In the genomic region with DNA sequence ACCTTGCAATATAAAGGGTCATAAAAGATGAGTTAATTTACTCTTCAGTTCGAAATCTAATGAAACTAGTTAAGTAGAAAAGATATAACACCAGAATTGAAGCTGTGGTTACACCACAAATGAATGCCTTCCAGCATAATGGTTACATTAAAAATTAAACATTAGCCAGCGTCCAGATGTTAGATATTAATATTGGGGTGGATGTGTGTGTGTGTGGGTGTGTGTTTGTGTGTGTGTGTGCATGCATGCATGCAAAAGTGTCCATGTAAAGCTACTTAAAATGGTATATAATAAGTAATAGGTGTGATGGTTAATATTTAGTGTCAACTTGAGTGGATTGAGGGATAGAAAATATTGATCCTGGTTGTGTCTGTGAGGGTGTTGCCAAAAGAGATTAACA, we compare ENCODE assay signal across 20 cellular contexts.
DNase-seq lines count a peak whose midpoint lies in the region; ATAC-seq, FAIRE-seq and TF ChIP-seq lines count a peak whose summit lies in the region.
"Had no signal": no experiment of that assay in that cellular context is flagged by ENCODE, and none has a peak within 500 bp of the region (broad histone marks: within the 10 kb centered on the region; RNA-seq: fewer than 3 reads in every experiment).

No MANE protein-coding gene starts in this region.

- no peak overlapping the region for H2AK5ac ChIP-seq in mesenchymal stem cell (ENCODE audit: low read length, severe bottlenecking)

- no peak overlapping the region for H2BK12ac ChIP-seq in mesenchymal stem cell (ENCODE audit: low read length in 2 of 2)

- peak; percentile 15 for FAIRE-seq in K562 (lab: Jason Lieb, UNC)
- FAIRE-seq: A204.1, GM19239, H1, HepG2 had no signal

- no peak overlapping the region for H4K91ac ChIP-seq in mesenchymal stem cell (ENCODE audit: low read length)

- no peak for TF ChIP-seq POLR2A in K562 (conservative IDR thresholded peaks at IDR 0.05)

- ATAC-seq in GM18909 (IDR thresholded peaks at IDR 0.05; ENCODE audit: poor library complexity, unreplicated experiment), result peak; percentile 48
- no peak for ATAC-seq in K562
- ATAC-seq in GM18498 (IDR thresholded peaks at IDR 0.05; ENCODE audit: unreplicated experiment), result no peak
- no peak for ATAC-seq in HG03520 (IDR thresholded peaks at IDR 0.05; ENCODE audit: unreplicated experiment)
- ATAC-seq: HepG2 had no signal

- POLR2A ChIA-PET in K562 (lab: Yijun Ruan, JAX), result no interaction called here

- TF ChIP-seq CTCF in K562 (IDR thresholded peaks at IDR 0.05 in 2 of 3, conservative IDR thresholded peaks at IDR 0.05 in 1 of 3; ENCODE audit: insufficient read depth in 2 of 3, low read depth in 1 of 3, low read length in 3 of 3), result no peak

- H3K9me1 ChIP-seq in K562 (ENCODE audit: control insufficient read depth, insufficient read depth, low read length), result no peaks in the 10 kb centered on the region

- DNase-seq in K562 (ENCODE audit: extremely low read depth in 1 of 4, low spot score in 3 of 4), result no peak
- no peak for DNase-seq in mesenchymal stem cell
- DNase-seq in amygdala (lab: John Stamatoyannopoulos, UW), result no peak
- no peak for DNase-seq in NCI-H146 treated with DMSO at 0.1 percent for 48 hours (lab: John Stamatoyannopoulos, UW; ENCODE audit: unreplicated experiment)
- DNase-seq: ACHN; AML-193; Calu3; CD4-positive, alpha-beta T cell; DMS79 treated with DMSO at 0.1 percent for 48 hours; GF-D8; H9; KG1 had no signal

- no peak for TF ChIP-seq RAD21 in K562 (CRISPR knock-in tag; conservative IDR thresholded peaks at IDR 0.05 in 1 of 2, IDR thresholded peaks at IDR 0.05 in 1 of 2)

- H2BK15ac ChIP-seq in mesenchymal stem cell (ENCODE audit: low read depth, poor library complexity, severe bottlenecking), result no peak overlapping the region

- no peaks in the 10 kb centered on the region for H4K20me1 ChIP-seq in K562 (replicated peaks; ENCODE audit: control insufficient read depth, insufficient read depth, low read length)

- H3K36me3 ChIP-seq in K562 (ENCODE audit: control insufficient read depth, insufficient read depth, low read length) (no peaks in the 10 kb centered on the region), mesenchymal stem cell (ENCODE audit: control insufficient read depth in 1 of 2, insufficient read depth in 2 of 2, low read depth in 1 of 2, low read length in 2 of 2) (no peaks in the 10 kb centered on the region)

- H2BK5ac ChIP-seq in mesenchymal stem cell (ENCODE audit: low read depth, low read length, poor library complexity, severe bottlenecking), result no peak overlapping the region

- 57% methylated on average over 2 of the region's 2 CpGs for WGBS in K562 (ENCODE audit: insufficient coverage, low coverage, missing lambda C conversion rate)
- 97% methylated on average over 1 of the region's 2 CpGs for WGBS in mesenchymal stem cell

- H3K23ac ChIP-seq in mesenchymal stem cell (ENCODE audit: low read length in 2 of 2), result no peak overlapping the region

- intact Hi-C loops in K562 (cut with micrococcal nuclease), result no loop called here

- H4K8ac ChIP-seq in mesenchymal stem cell (ENCODE audit: low read length), result no peak overlapping the region

- H3K27me3 ChIP-seq in K562 (ENCODE audit: control insufficient read depth in 2 of 2, insufficient read depth in 2 of 2, low read length in 2 of 2) (no peaks in the 10 kb centered on the region), mesenchymal stem cell (ENCODE audit: control insufficient read depth in 1 of 2, insufficient read depth in 1 of 2, low read length in 2 of 2) (no peaks in the 10 kb centered on the region)

- H3K9me3 ChIP-seq in K562 (replicated peaks; ENCODE audit: control insufficient read depth, insufficient read depth, low read depth, low read length) (no peaks in the 10 kb centered on the region), mesenchymal stem cell (ENCODE audit: control insufficient read depth, low read length) (no peaks in the 10 kb centered on the region)

- no peaks in the 10 kb centered on the region for H3K79me2 ChIP-seq in K562 (ENCODE audit: control insufficient read depth, insufficient read depth, low read length)

- H3K4me3 ChIP-seq in K562, result no peak overlapping the region
- no peak overlapping the region for H3K4me3 ChIP-seq in mesenchymal stem cell (ENCODE audit: insufficient read depth in 1 of 2, low read depth in 1 of 2, low read length in 2 of 2)

- CTCF ChIA-PET in K562 (lab: Yijun Ruan, JAX; ENCODE audit: low intra/inter-chr PET ratio), result no interaction called here

- H2BK120ac ChIP-seq in mesenchymal stem cell (ENCODE audit: low read depth, low read length), result no peak overlapping the region

- no peak overlapping the region for H3K27ac ChIP-seq in K562 (ENCODE audit: extremely low read depth, low read depth, low read length)
- H3K27ac ChIP-seq in mesenchymal stem cell (ENCODE audit: low read length, poor library complexity, severe bottlenecking), result peak overlapping the region; percentile 42
- H3K27ac ChIP-seq: C4-2B had no signal

- H3K18ac ChIP-seq in mesenchymal stem cell (ENCODE audit: low read depth in 1 of 2, low read length in 2 of 2), result no peak overlapping the region

- TF ChIP-seq EP300 in K562 (IDR thresholded peaks at IDR 0.05; ENCODE audit: low read length), result no peak

- H3K14ac ChIP-seq in mesenchymal stem cell (ENCODE audit: low read length in 2 of 2), result no peak overlapping the region

- no peak overlapping the region for H2AFZ ChIP-seq in K562 (ENCODE audit: low read depth, low read length)
- H2AFZ ChIP-seq in mesenchymal stem cell (ENCODE audit: low read depth, low read length), result no peak overlapping the region

- H3K9ac ChIP-seq in K562 (ENCODE audit: insufficient read depth in 1 of 2, low read depth in 2 of 2, low read length in 2 of 2), result no peak overlapping the region
- H3K9ac ChIP-seq in mesenchymal stem cell (ENCODE audit: low read length), result no peak overlapping the region

- in situ Hi-C loops in K562 (cut with MboI), result no loop called here

- no peaks in the 10 kb centered on the region for H3K79me1 ChIP-seq in mesenchymal stem cell (replicated peaks; ENCODE audit: low read length, poor library complexity, severe bottlenecking)

- no TSS peak for BruUV-seq in K562 (replicated peaks; lab: Mats Ljungman, UMichigan)

- H3K4me1 ChIP-seq in K562 (replicated peaks in 1 of 2; ENCODE audit: control insufficient read depth in 2 of 2, insufficient read depth in 2 of 2, low read length in 2 of 2) (peaks cover 0 to 4% of the 10 kb centered on the region in 2 experiments; a peak in 1 of 5 replicates), mesenchymal stem cell (ENCODE audit: control insufficient read depth, insufficient read depth, low read depth, low read length) (peaks cover 3% of the 10 kb centered on the region)

- H3K4me2 ChIP-seq in K562 (ENCODE audit: insufficient read depth, low read length), result no peak overlapping the region
- H3K4me2 ChIP-seq in mesenchymal stem cell (ENCODE audit: low read length, poor library complexity, severe bottlenecking), result no peak overlapping the region

- no peak overlapping the region for H3K4ac ChIP-seq in mesenchymal stem cell (ENCODE audit: low read depth in 1 of 2, low read length in 2 of 2)

TF ChIP-seq in K562, 482 proteins besides CTCF, POLR2A, EP300 and RAD21:
- TF ChIP-seq SMARCE1 (IDR thresholded peaks at IDR 0.05), result no peak
- TF ChIP-seq NBN (IDR thresholded peaks at IDR 0.05; ENCODE audit: low read depth), result no peak
- TF ChIP-seq, protein P1, sequence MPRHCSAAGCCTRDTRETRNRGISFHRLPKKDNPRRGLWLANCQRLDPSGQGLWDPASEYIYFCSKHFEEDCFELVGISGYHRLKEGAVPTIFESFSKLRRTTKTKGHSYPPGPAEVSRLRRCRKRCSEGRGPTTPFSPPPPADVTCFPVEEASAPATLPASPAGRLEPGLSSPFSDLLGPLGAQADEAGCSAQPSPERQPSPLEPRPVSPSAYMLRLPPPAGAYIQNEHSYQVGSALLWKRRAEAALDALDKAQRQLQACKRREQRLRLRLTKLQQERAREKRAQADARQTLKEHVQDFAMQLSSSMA (CRISPR knock-in tag; IDR thresholded peaks at IDR 0.05), result no peak
- no peak for TF ChIP-seq FIP1L1 (IDR thresholded peaks at IDR 0.05; ENCODE audit: low read depth, low read length, poor library complexity, severe bottlenecking)
- no peak for TF ChIP-seq ELF4 (CRISPR knock-in tag; IDR thresholded peaks at IDR 0.05)
- TF ChIP-seq, protein P2, sequence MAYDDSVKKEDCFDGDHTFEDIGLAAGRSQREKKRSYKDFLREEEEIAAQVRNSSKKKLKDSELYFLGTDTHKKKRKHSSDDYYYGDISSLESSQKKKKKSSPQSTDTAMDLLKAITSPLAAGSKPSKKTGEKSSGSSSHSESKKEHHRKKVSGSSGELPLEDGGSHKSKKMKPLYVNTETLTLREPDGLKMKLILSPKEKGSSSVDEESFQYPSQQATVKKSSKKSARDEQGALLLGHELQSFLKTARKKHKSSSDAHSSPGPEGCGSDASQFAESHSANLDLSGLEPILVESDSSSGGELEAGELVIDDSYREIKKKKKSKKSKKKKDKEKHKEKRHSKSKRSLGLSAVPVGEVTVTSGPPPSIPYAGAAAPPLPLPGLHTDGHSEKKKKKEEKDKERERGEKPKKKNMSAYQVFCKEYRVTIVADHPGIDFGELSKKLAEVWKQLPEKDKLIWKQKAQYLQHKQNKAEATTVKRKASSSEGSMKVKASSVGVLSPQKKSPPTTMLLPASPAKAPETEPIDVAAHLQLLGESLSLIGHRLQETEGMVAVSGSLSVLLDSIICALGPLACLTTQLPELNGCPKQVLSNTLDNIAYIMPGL (CRISPR knock-in tag; IDR thresholded peaks at IDR 0.05), result no peak
TF ChIP-seq in K562: peak in this region for 0.
